In genomic region chr17:80795737-80796136, GRCh38 we compare ENCODE assay signal across 12 cellular contexts.
A peak's percentile ranks its signal among the peaks of the same experiment; 100 is the strongest.
DNase-seq lines count a peak whose midpoint lies in the region; FAIRE-seq and TF ChIP-seq lines count a peak whose summit lies in the region.
"Had no signal": no experiment of that assay in that cellular context is flagged by ENCODE, and none has a peak within 500 bp of the region (broad histone marks: within the 10 kb centered on the region; RNA-seq: fewer than 3 reads in every experiment).

No MANE protein-coding gene starts in this region.

- DNase-seq in BE2C (peak; percentile 66), NCI-H524 treated with DMSO at 0.1 percent for 48 hours (lab: John Stamatoyannopoulos, UW) (peak; percentile 64), fibroblast of pulmonary artery (ENCODE audit: low read depth) (peak; percentile 42), midbrain (lab: John Stamatoyannopoulos, UW) (peak; percentile 70), KBM-7 (no peak), germinal center (ENCODE audit: low spot score) (no peak), D721Med (ENCODE audit: insufficient read length, low spot score) (no peak), GM19240 (ENCODE audit: insufficient read length, low spot score) (no peak)
- DNase-seq: CD4-positive, alpha-beta memory T cell; NCI-H2081 treated with DMSO at 0.1 percent for 48 hours had no signal

- TF ChIP-seq CTCF in BE2C (IDR thresholded peaks at IDR 0.05; ENCODE audit: low read depth, low read length) (no peak), fibroblast of pulmonary artery (IDR thresholded peaks at IDR 0.05; ENCODE audit: low read length, missing control alignments) (no peak), D721Med (IDR thresholded peaks at IDR 0.05; ENCODE audit: insufficient read depth, missing control alignments) (no peak)

- no peak for FAIRE-seq in D721Med (lab: Jason Lieb, UNC)

- no peaks in the 10 kb centered on the region for H3K27me3 ChIP-seq in BE2C
- H3K27me3 ChIP-seq: neutrophil, tibial artery had no signal

- no peaks in the 10 kb centered on the region for H3K9me3 ChIP-seq in BE2C
- H3K9me3 ChIP-seq: neutrophil, tibial artery had no signal

- in situ Hi-C loops in KBM-7 (cut with MboI; ENCODE audit: low pct_unique_long_range_greater_than_20kb, low sequenced_read_pairs) = no loop called here

- H3K4me1 ChIP-seq in BE2C = peaks cover 16% of the 10 kb centered on the region

- H3K4me3 ChIP-seq in BE2C (ENCODE audit: low read depth, low read length) (no peak overlapping the region), fibroblast of pulmonary artery (replicated peaks; ENCODE audit: low read depth, low read length) (no peak overlapping the region)
- H3K4me3 ChIP-seq: tibial artery had no signal

- peaks cover 12% of the 10 kb centered on the region; the same call in 1 of the 2 replicates for H3K36me3 ChIP-seq in BE2C
- H3K36me3 ChIP-seq: neutrophil, tibial artery had no signal

Comparison
In these comparisons a context has a peak if more than half of its experiments do, and no peak if none do; other contexts are left out.
1. DNase-seq: peak in BE2C (single experiment), NCI-H524 treated with DMSO at 0.1 percent for 48 hours (single experiment), fibroblast of pulmonary artery (single experiment) and midbrain (single experiment); none in KBM-7 (single experiment), germinal center (single experiment), D721Med (single experiment) and GM19240 (single experiment).